Comparison of ENCODE assay signal across 33 cellular contexts in the genomic region with DNA sequence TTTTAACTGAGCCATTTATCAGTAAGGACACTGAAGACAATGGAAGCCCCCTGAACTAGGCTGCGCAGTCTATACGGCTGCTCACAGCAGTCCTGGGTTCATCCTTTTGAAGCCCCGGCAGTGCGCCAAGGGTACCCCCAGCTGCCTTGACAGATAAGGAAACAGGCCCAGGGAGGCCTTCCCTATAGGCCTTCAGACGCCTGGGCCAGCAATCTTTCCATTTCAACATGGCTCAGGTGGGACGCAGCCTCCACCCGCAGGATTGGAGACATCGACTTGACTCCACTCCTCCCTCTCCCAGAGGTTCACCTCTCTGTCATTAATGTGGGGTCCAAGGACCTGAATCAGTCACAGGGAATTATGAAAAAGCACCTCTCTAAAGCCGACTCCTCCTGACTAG. TPM values are rescaled to one million over a fixed set of nuclear protein-coding genes. Genes with fewer than 3 reads are reported as not detected.
"Had no signal": no experiment of that assay in that cellular context is flagged by ENCODE, and none has a peak within 500 bp of the region (broad histone marks: within the 10 kb centered on the region; RNA-seq: fewer than 3 reads in every experiment).

No MANE protein-coding gene starts in this region.

- H3K36me3 ChIP-seq: ascending aorta, cardiac muscle cell, MG63 had no signal

- H3K27ac ChIP-seq: ascending aorta, cardiac muscle cell, PC-9 had no signal

- H3K9me3 ChIP-seq: ascending aorta, MG63 had no signal

- H3K4me3 ChIP-seq: ascending aorta, cardiac muscle cell, MG63, PC-9 had no signal

- H3K4me1 ChIP-seq: ascending aorta had no signal

- DNase-seq: activated CD4-positive, alpha-beta T cell treated with anti-CD3 and anti-CD28 coated beads, Interleukin-2, amount 10 ng/mL, durations not matched to agents 24 days and 14 days; activated CD4-positive, alpha-beta T cell treated with anti-CD3 and anti-CD28 coated beads, Interleukin-2, amount 50 U/mL, for 4 hours; activated CD8-positive, alpha-beta T cell treated with anti-CD3 and anti-CD28 coated beads for 36 hours; activated effector memory CD4-positive, alpha-beta T cell treated with anti-CD3 and anti-CD28 coated beads, Interleukin-2, amount 50 U/mL, for 16 hours; activated naive CD4-positive, alpha-beta T cell; activated naive CD4-positive, alpha-beta T cell treated with anti-CD3 and anti-CD28 coated beads, Interleukin-2, amount 50 U/mL, for 16 hours; activated naive CD8-positive, alpha-beta T cell treated with anti-CD3 and anti-CD28 coated beads for 36 hours; activated T-cell treated with anti-CD3 and anti-CD28 coated beads, Interleukin-2, amount 50 U/mL, for 1 hour; activated T-cell treated with anti-CD3 and anti-CD28 coated beads, Interleukin-2, amount 50 U/mL, for 72 hours; amygdala; Karpas-422; MG63; NCI-H1048; NCI-H1105 treated with DMSO at 0.1 percent for 48 hours; NCI-H1436; NCI-H1694; NCI-H1930; NCI-H2081 treated with DMSO at 0.1 percent for 48 hours; NCI-H345; NCI-H524 treated with DMSO at 0.1 percent for 48 hours; NK-92 treated with Interleukin-12 subunit alpha and Interleukin-12 subunit beta, amount 100 ng/mL, for 24 hours; PC-9; Right ventricle myocardium superior; SW 1271; T-helper 1 cell; T-helper 2 cell; T-helper 9 cell had no signal

- H3K27me3 ChIP-seq: ascending aorta, cardiac muscle cell, MG63 had no signal

- H2AFZ ChIP-seq: PC-9 had no signal

- ATAC-seq: activated CD8-positive, alpha-beta T cell treated with anti-CD3 and anti-CD28 coated beads for 36 hours; activated T-cell treated with anti-CD3 and anti-CD28 coated beads, Interleukin-2, amount 50 U/mL, for 72 hours; activated T-helper 17 cell treated with anti-CD3 and anti-CD28 coated beads, Interleukin-2, amount 50 U/mL, for 72 hours had no signal

- H3K4me2 ChIP-seq: PC-9 had no signal

RNA-seq across cellular contexts. Expression of a gene that starts 2.8 kb away (rescaled TPM):
- total RNA-seq: activated CD4-positive, alpha-beta T cell treated with anti-CD3 and anti-CD28 coated beads, Interleukin-2, amount 10 ng/mL, durations not matched to agents 24 days and 14 days; activated CD8-positive, alpha-beta memory T cell treated with anti-CD3 and anti-CD28 coated beads for 36 hours; activated CD8-positive, alpha-beta T cell treated with anti-CD3 and anti-CD28 coated beads for 36 hours; activated naive CD8-positive, alpha-beta T cell treated with anti-CD3 and anti-CD28 coated beads for 36 hours; activated T-cell treated with anti-CD3 and anti-CD28 coated beads, Interleukin-2, amount 50 U/mL, for 72 hours; activated T-helper 17 cell treated with anti-CD3 and anti-CD28 coated beads, Interleukin-2, amount 50 U/mL, for 72 hours; ascending aorta; cardiac muscle cell; chondrocyte; NCI-H460; Right ventricle myocardium superior had no signal
- polyA plus RNA-seq: cardiac muscle cell had no signal

RNA-seq across cellular contexts. Expression of a gene that starts 55.8 kb away (rescaled TPM):
- total RNA-seq: activated CD4-positive, alpha-beta T cell treated with anti-CD3 and anti-CD28 coated beads, Interleukin-2, amount 10 ng/mL, durations not matched to agents 24 days and 14 days; activated CD8-positive, alpha-beta memory T cell treated with anti-CD3 and anti-CD28 coated beads for 36 hours; activated CD8-positive, alpha-beta T cell treated with anti-CD3 and anti-CD28 coated beads for 36 hours; activated naive CD8-positive, alpha-beta T cell treated with anti-CD3 and anti-CD28 coated beads for 36 hours; activated T-cell treated with anti-CD3 and anti-CD28 coated beads, Interleukin-2, amount 50 U/mL, for 72 hours; activated T-helper 17 cell treated with anti-CD3 and anti-CD28 coated beads, Interleukin-2, amount 50 U/mL, for 72 hours; ascending aorta; cardiac muscle cell; chondrocyte; NCI-H460; PC-9; Right ventricle myocardium superior had no signal
- polyA plus RNA-seq: cardiac muscle cell had no signal
